ENCODE assay signal across 16 cellular contexts in the genomic region with DNA sequence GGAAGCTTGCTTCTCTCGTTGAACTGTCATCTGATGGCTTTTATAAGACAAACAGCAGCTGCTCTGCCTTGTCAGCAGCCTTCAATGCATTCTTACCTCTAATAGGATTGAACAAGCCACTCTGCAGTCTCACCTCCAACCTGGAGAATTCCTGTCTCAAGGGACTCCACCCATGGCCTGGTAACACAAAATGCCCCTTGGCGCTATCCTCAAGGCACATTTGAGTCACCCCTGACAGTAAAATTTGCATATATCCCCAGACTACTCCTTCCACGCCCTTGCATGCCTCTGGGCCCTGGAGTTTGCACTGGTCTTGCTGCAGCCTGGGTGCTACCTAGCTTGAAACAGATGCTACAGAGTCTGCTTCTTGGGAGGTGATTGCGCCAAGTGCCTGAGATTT.
DNase-seq lines count a peak whose midpoint lies in the region; ATAC-seq and TF ChIP-seq lines count a peak whose summit lies in the region.
"Had no signal": no experiment of that assay in that cellular context is flagged by ENCODE, and none has a peak within 500 bp of the region (broad histone marks: within the 10 kb centered on the region; RNA-seq: fewer than 3 reads in every experiment).

No MANE protein-coding gene starts in this region.

- no peak overlapping the region for H3K4me3 ChIP-seq in NT2/D1 (ENCODE audit: insufficient read length, low read depth)
- H3K4me3 ChIP-seq in epithelial cell of esophagus (ENCODE audit: low read length) = no peak overlapping the region
- no peak overlapping the region for H3K4me3 ChIP-seq in vagina
- H3K4me3 ChIP-seq: A549 had no signal

- DNase-seq in NT2/D1 (ENCODE audit: low read depth, low spot score) = peak; percentile 13
- DNase-seq in epithelial cell of esophagus (ENCODE audit: low read depth) = peak; percentile 18
- DNase-seq in islet precursor cell = peak; percentile 52
- DNase-seq in T-helper 1 cell = no peak
- DNase-seq in vagina (ENCODE audit: extremely low spot score in 2 of 2) = no peak
- DNase-seq: BE2C; CD8-positive, alpha-beta T cell; COR-L47; DMS153; DMS79 treated with DMSO at 0.1 percent for 48 hours; EL; GDM1 had no signal

- intact Hi-C loops in vagina (cut with DNase I) = no loop called here

- H3K9me3 ChIP-seq in NT2/D1 (ENCODE audit: insufficient read depth, low read length) (peaks cover 27% of the 10 kb centered on the region), vagina (no peaks in the 10 kb centered on the region)
- H3K9me3 ChIP-seq: A549 had no signal

- H3K27me3 ChIP-seq in NT2/D1 (ENCODE audit: insufficient read depth, insufficient read length) (no peaks in the 10 kb centered on the region), vagina (no peaks in the 10 kb centered on the region)
- H3K27me3 ChIP-seq: BE2C had no signal

- TF ChIP-seq POLR2A in vagina (IDR thresholded peaks at IDR 0.05) = no peak

- no peak overlapping the region for H3K27ac ChIP-seq in vagina
- H3K27ac ChIP-seq: A549, C4-2B had no signal

- H3K4me1 ChIP-seq in NT2/D1 (ENCODE audit: insufficient read depth, insufficient read length) (no peaks in the 10 kb centered on the region), vagina (no peaks in the 10 kb centered on the region)
- H3K4me1 ChIP-seq: A549, BE2C had no signal

- no peak for ATAC-seq in GM21447 (IDR thresholded peaks at IDR 0.05; ENCODE audit: unreplicated experiment)
- ATAC-seq: A549; CD8-positive, alpha-beta T cell; HCT116 had no signal

- H3K9ac ChIP-seq in NT2/D1 (ENCODE audit: insufficient read length, low read depth) = no peak overlapping the region

- TF ChIP-seq CTCF in epithelial cell of esophagus (IDR thresholded peaks at IDR 0.05; ENCODE audit: insufficient read depth, low read depth, low read length, missing control alignments) (no peak), vagina (IDR thresholded peaks at IDR 0.05) (no peak)

- H3K36me3 ChIP-seq in NT2/D1 (ENCODE audit: insufficient read depth, insufficient read length, low read length) (no peaks in the 10 kb centered on the region), vagina (no peaks in the 10 kb centered on the region)
- H3K36me3 ChIP-seq: BE2C had no signal

Comparison
In these comparisons a context has a peak if more than half of its experiments do, and no peak if none do; other contexts are left out.
1. DNase-seq: peak in NT2/D1 (single experiment), epithelial cell of esophagus (single experiment) and islet precursor cell (single experiment); none in T-helper 1 cell (0 of 5) and vagina (0 of 2).